In genomic region chr2:120313695-120314615, GRCh38 we compare ENCODE assay signal across 9 cellular contexts. TPM values are rescaled to one million over a fixed set of nuclear protein-coding genes. Genes with fewer than 3 reads are reported as not detected.
DNase-seq lines count a peak whose midpoint lies in the region; ATAC-seq, FAIRE-seq and TF ChIP-seq lines count a peak whose summit lies in the region.
"Had no signal": no experiment of that assay in that cellular context is flagged by ENCODE, and none has a peak within 500 bp of the region (broad histone marks: within the 10 kb centered on the region; RNA-seq: fewer than 3 reads in every experiment).

No MANE protein-coding gene starts in this region.

- H3K4me1 Mint-ChIP-seq in CD14-positive monocyte: peaks cover 19% of the 10 kb centered on the region

- dilution Hi-C loops in endothelial cell of umbilical vein (cut with MboI; ENCODE audit: extremely low pct_ligation_motif_present, low sequenced_read_pairs): no loop called here

- H3K79me2 ChIP-seq in endothelial cell of umbilical vein (ENCODE audit: control insufficient read depth, insufficient read depth, low read length): no peaks in the 10 kb centered on the region

- H3K9me3 Mint-ChIP-seq in CD14-positive monocyte: peaks cover 0 to 2% (median 0%) of the 10 kb centered on the region in 7 donors
- H3K9me3 Mint-ChIP-seq: neural crest cell had no signal

- no peaks in the 10 kb centered on the region for H4K20me1 ChIP-seq in endothelial cell of umbilical vein (replicated peaks; ENCODE audit: control insufficient read depth, extremely low read depth, insufficient read depth, low read length)

- no peak for TF ChIP-seq POLR2A in endothelial cell of umbilical vein (IDR thresholded peaks at IDR 0.05; ENCODE audit: low read depth, low read length)
- no peak for TF ChIP-seq POLR2A in GM12891 (IDR thresholded peaks at IDR 0.05; ENCODE audit: low read depth, low read length)

- H3K27me3 ChIP-seq in endothelial cell of umbilical vein (ENCODE audit: control insufficient read depth in 2 of 2, insufficient read depth in 2 of 2, low read length in 2 of 2) (peaks cover 0 to 4% of the 10 kb centered on the region in 2 experiments), neutrophil (no peaks in the 10 kb centered on the region)

- H3K36me3 ChIP-seq in endothelial cell of umbilical vein (ENCODE audit: control insufficient read depth in 2 of 2, extremely low read depth in 1 of 2, insufficient read depth in 2 of 2, low read length in 2 of 2) (no peaks in the 10 kb centered on the region), neutrophil (no peaks in the 10 kb centered on the region)

- H3K27ac Mint-ChIP-seq in CD14-positive monocyte: no peak overlapping the region

- H3K9ac ChIP-seq in endothelial cell of umbilical vein (replicated peaks; ENCODE audit: extremely low read depth, insufficient read depth, low read length): peak overlapping the region; percentile 19

- DNase-seq in CD14-positive monocyte (ENCODE audit: low spot score) (no peak), NCI-H69 (lab: John Stamatoyannopoulos, UW) (peak; percentile 5), endothelial cell of umbilical vein (ENCODE audit: low read depth, low spot score) (no peak), NCI-H2171 treated with DMSO at 0.1 percent for 48 hours (lab: John Stamatoyannopoulos, UW) (no peak), GM12891 (ENCODE audit: insufficient read length, low spot score) (no peak), putamen (ENCODE audit: low spot score) (no peak)

- H3K27ac ChIP-seq in endothelial cell of umbilical vein (ENCODE audit: insufficient read depth, low read depth, low read length) (no peak overlapping the region), neutrophil (no peak overlapping the region)

- CTCF ChIA-PET in endothelial cell of umbilical vein (lab: Charles Lee): interaction anchor here (0.6 to 5.0 kb wide), 76 partner anchors 9 to 766 kb away, joined by 3 to 71 read pairs (median 5); partner anchors contain the start of genes EPB41L5, RALB and TMEM185B

- H3K4me2 ChIP-seq in endothelial cell of umbilical vein (ENCODE audit: insufficient read depth, low read length): peak overlapping the region; percentile 80

- no peaks in the 10 kb centered on the region for H3K36me3 Mint-ChIP-seq in CD14-positive monocyte

- no TSS peak for BruUV-seq in endothelial cell of umbilical vein (replicated peaks; lab: Mats Ljungman, UMichigan)

- H3K4me3 ChIP-seq in endothelial cell of umbilical vein (replicated peaks in 1 of 3; ENCODE audit: insufficient read depth in 1 of 3, low read depth in 1 of 3, low read length in 3 of 3) (peak overlapping the region; percentile 8 to 71 (median 57)), neutrophil (ENCODE audit: low read depth in 1 of 2, low read length in 1 of 2) (peak overlapping the region; percentile 44 to 53)

- no peak for ATAC-seq in HG03025 (IDR thresholded peaks at IDR 0.05; ENCODE audit: low FRiP score, unreplicated experiment)

- H3K9me3 ChIP-seq in endothelial cell of umbilical vein (replicated peaks; ENCODE audit: control insufficient read depth, insufficient read depth, low read length) (no peaks in the 10 kb centered on the region), neutrophil (no peaks in the 10 kb centered on the region)

- no peak for TF ChIP-seq CTCF in CD14-positive monocyte (IDR thresholded peaks at IDR 0.05)
- no peak for TF ChIP-seq CTCF in endothelial cell of umbilical vein (IDR thresholded peaks at IDR 0.05; ENCODE audit: extremely low read depth in 1 of 2, insufficient read depth in 1 of 2, low read depth in 1 of 2, low read length in 2 of 2)
- no peak for TF ChIP-seq CTCF in neutrophil (IDR thresholded peaks at IDR 0.05)

- peak overlapping the region; percentile 92 for H2AFZ ChIP-seq in endothelial cell of umbilical vein (ENCODE audit: low read depth, low read length)

- peak overlapping the region; percentile 70 to 90 for H3K4me3 Mint-ChIP-seq in CD14-positive monocyte

- intact Hi-C loops in CD14-positive monocyte (cut with micrococcal nuclease): loop anchor here (5.0 to 10.0 kb wide), 3 partner anchors 89 to 612 kb away; partner anchors contain the start of gene TMEM185B (in 1 of the 2)
- intact Hi-C loops in endothelial cell of umbilical vein (cut with micrococcal nuclease): loop anchor here (1.0 to 10.0 kb wide), 12 partner anchors 57 to 611 kb away; partner anchors contain the start of genes EPB41L5, PTPN4 and TMEM185B

- POLR2A ChIA-PET in endothelial cell of umbilical vein (lab: Charles Lee): interaction anchor here (0.7 kb wide), 1 partner anchor 24 kb away, joined by 3 read pairs; no protein-coding TSS in a partner anchor

- no peak for FAIRE-seq in endothelial cell of umbilical vein (lab: Jason Lieb, UNC)
- FAIRE-seq in GM12891 (lab: Jason Lieb, UNC): no peak

- peaks cover 19 to 28% (median 21%) of the 10 kb centered on the region in 3 donors for H3K27me3 Mint-ChIP-seq in CD14-positive monocyte (ENCODE audit: low read depth in 3 of 3)

- H3K9me1 ChIP-seq in endothelial cell of umbilical vein (replicated peaks; ENCODE audit: control insufficient read depth, extremely low read depth, insufficient read depth, low read length): no peaks in the 10 kb centered on the region

- peaks cover 16% of the 10 kb centered on the region for H3K4me1 ChIP-seq in endothelial cell of umbilical vein (ENCODE audit: control insufficient read depth, extremely low read depth, insufficient read depth, low read length)
- H3K4me1 ChIP-seq in neutrophil (ENCODE audit: control insufficient read depth in 1 of 2, insufficient read depth in 1 of 2, low read depth in 1 of 2, low read length in 1 of 2): peaks cover 33 to 38% of the 10 kb centered on the region in 2 experiments

TF ChIP-seq in endothelial cell of umbilical vein, 7 proteins besides CTCF, POLR2A, EP300 and RAD21:
- TF ChIP-seq FOS (IDR thresholded peaks at IDR 0.05; ENCODE audit: borderline replicate concordance, insufficient read depth, low read length) (no peak), POLR2AphosphoS5 (IDR thresholded peaks at IDR 0.05; ENCODE audit: insufficient read depth, low read depth, low read length) (no peak), GATA2 (IDR thresholded peaks at IDR 0.05; ENCODE audit: insufficient read depth, insufficient read length, low read depth, low read length) (no peak), JUN (IDR thresholded peaks at IDR 0.05; ENCODE audit: borderline replicate concordance, insufficient read depth, insufficient read length, low read depth) (no peak), EZH2 (IDR thresholded peaks at IDR 0.05; ENCODE audit: borderline replicate concordance, low read depth, low read length, severe bottlenecking) (no peak), MYC (IDR thresholded peaks at IDR 0.05; ENCODE audit: low read depth, low read length) (no peak)
- TF ChIP-seq, protein P1, sequence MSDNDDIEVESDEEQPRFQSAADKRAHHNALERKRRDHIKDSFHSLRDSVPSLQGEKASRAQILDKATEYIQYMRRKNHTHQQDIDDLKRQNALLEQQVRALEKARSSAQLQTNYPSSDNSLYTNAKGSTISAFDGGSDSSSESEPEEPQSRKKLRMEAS (IDR thresholded peaks at IDR 0.05; ENCODE audit: insufficient read depth, insufficient read length): no peak

TF ChIP-seq in GM12891, 5 proteins besides CTCF, POLR2A, EP300 and RAD21:
- TF ChIP-seq POU2F2 (IDR thresholded peaks at IDR 0.05; ENCODE audit: low read depth, low read length): no peak
- no peak for TF ChIP-seq PAX5 (IDR thresholded peaks at IDR 0.05; ENCODE audit: insufficient read depth, low read length, severe bottlenecking)
- TF ChIP-seq POLR2AphosphoS5 (IDR thresholded peaks at IDR 0.05; ENCODE audit: low read depth, low read length): no peak

RNA-seq across cellular contexts. Expression of gene INHBB, which starts 32.0 kb away (rescaled TPM):
- polyA plus RNA-seq in CD14-positive monocyte (not detected), endothelial cell of umbilical vein (0.03 and 0.11 TPM in 2 replicates)
- 0.67 and 1.8 TPM in 2 replicates for total RNA-seq in endothelial cell of umbilical vein
- 0.04 and 0.08 TPM in 2 replicates for polyA plus RNA-seq in endothelial cell of umbilical vein (2011; cell fraction: cytosol; rRNA removed)
- polyA plus RNA-seq in endothelial cell of umbilical vein (2011; cell fraction: nucleus; rRNA removed): 0.54 and 0.62 TPM in 2 replicates
- polyA plus RNA-seq in endothelial cell of umbilical vein (2012): 0.11 TPM in 1 of 2 replicates, not detected in the other
- polyA minus RNA-seq in endothelial cell of umbilical vein: 0.04 TPM in 1 of 2 replicates, not detected in the other
- polyA minus RNA-seq in endothelial cell of umbilical vein (2011; cell fraction: cytosol; rRNA and poly(A)+ RNA removed): not detected
- 0.29 and 0.38 TPM in 2 replicates for polyA minus RNA-seq in endothelial cell of umbilical vein (2011; cell fraction: nucleus; rRNA and poly(A)+ RNA removed)
- not detected for polyA plus RNA-seq in GM12891 (2012; ENCODE audit: low read depth, missing spikeins)
